8 cellular contexts compared by ENCODE assay signal in the genomic region with DNA sequence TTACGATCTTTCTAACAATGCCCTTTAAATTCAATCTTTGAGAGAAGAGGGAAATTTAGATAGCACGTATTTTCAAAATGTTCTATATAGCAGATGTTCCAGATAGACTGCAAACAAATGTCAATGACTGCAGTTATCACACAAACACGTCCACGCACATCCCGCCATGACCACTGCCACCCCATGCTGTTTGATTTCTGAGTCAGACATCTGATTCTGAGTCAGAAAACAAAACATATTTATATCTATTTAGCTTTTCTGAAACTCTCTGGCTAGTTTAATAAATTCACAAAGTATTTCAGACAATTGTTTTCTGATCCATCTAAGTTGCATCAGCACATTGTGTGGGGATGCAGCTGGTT.
DNase-seq lines count a peak whose midpoint lies in the region; ATAC-seq, FAIRE-seq and TF ChIP-seq lines count a peak whose summit lies in the region.

No MANE protein-coding gene starts in this region.

- H3K36me3 ChIP-seq in bronchial epithelial cell (ENCODE audit: control insufficient read depth, insufficient read depth, low read length) = no peaks in the 10 kb centered on the region

- peak overlapping the region; percentile 18 for H3K4me3 ChIP-seq in bronchial epithelial cell (ENCODE audit: low read depth, low read length)

- peaks cover 63% of the 10 kb centered on the region for H3K4me1 Mint-ChIP-seq in activated B cell treated with CpG ODN at 0.5 μM for 24 hours

- peak overlapping the region; percentile 89 for H3K4me3 Mint-ChIP-seq in activated B cell treated with CpG ODN at 0.5 μM for 24 hours

- H3K27me3 ChIP-seq in bronchial epithelial cell (ENCODE audit: control insufficient read depth, insufficient read depth, low read length) = no peaks in the 10 kb centered on the region

- no peak for FAIRE-seq in bronchial epithelial cell (lab: Jason Lieb, UNC)

- H3K27me3 Mint-ChIP-seq in activated B cell treated with CpG ODN at 0.5 μM for 24 hours = no peaks in the 10 kb centered on the region

- ATAC-seq in GM18520 (IDR thresholded peaks at IDR 0.05; ENCODE audit: unreplicated experiment) = peak; percentile 20
- ATAC-seq in activated B cell treated with CpG ODN at 0.5 μM for 24 hours (ENCODE audit: low read depth) = no peak
- no peak for ATAC-seq in left ventricle myocardium superior

- intact Hi-C loops in activated B cell treated with CpG ODN at 0.5 μM for 24 hours (cut with micrococcal nuclease) = loop anchor here (5.0 kb wide), 4 partner anchors 38 to 1058 kb away; no protein-coding TSS in a partner anchor
- intact Hi-C loops in left ventricle myocardium superior (cut with micrococcal nuclease) = no loop called here

- TF ChIP-seq CTCF in activated B cell treated with CpG ODN at 0.5 μM for 24 hours (IDR thresholded peaks at IDR 0.05) = no peak
- TF ChIP-seq CTCF in bronchial epithelial cell (IDR thresholded peaks at IDR 0.05; ENCODE audit: insufficient read depth, low read length, severe bottlenecking) = no peak

- no peaks in the 10 kb centered on the region for H3K9me3 Mint-ChIP-seq in activated B cell treated with CpG ODN at 0.5 μM for 24 hours

- POLR2A ChIA-PET in activated B cell treated with CpG ODN at 0.5 μM for 24 hours (lab: Charles Lee) = interaction anchor here (0.6 to 13.7 kb wide), 6 partner anchors 10 to 89 kb away, joined by 7 to 486 read pairs (median 101); no protein-coding TSS in a partner anchor

- H3K36me3 Mint-ChIP-seq in activated B cell treated with CpG ODN at 0.5 μM for 24 hours (ENCODE audit: low read depth) = peaks cover 33% of the 10 kb centered on the region

- peak overlapping the region; percentile 95 for H3K27ac Mint-ChIP-seq in activated B cell treated with CpG ODN at 0.5 μM for 24 hours

- no peak for DNase-seq in activated B cell treated with CpG ODN at 0.5 μM for 24 hours
- DNase-seq in bronchial epithelial cell (ENCODE audit: low read depth) = peak; percentile 90
- peak; percentile 46 for DNase-seq in stimulated activated CD4-positive, alpha-beta T cell treated with anti-CD3 and anti-CD28 coated beads, Interleukin-4, amount 100 ng/mL, for 1 hour
- no peak for DNase-seq in NCI-H2227 treated with DMSO at 0.1 percent for 48 hours (lab: John Stamatoyannopoulos, UW)
- DNase-seq in NCI-H510A treated with DMSO at 0.1 percent for 48 hours (lab: John Stamatoyannopoulos, UW) = no peak
- DNase-seq in NOMO-1 treated with dmso at 0.1 percent for 144 hours (lab: John Stamatoyannopoulos, UW; ENCODE audit: unreplicated experiment) = no peak
- DNase-seq in left ventricle myocardium superior = no peak

- CTCF ChIA-PET in activated B cell treated with CpG ODN at 0.5 μM for 24 hours (lab: Charles Lee) = interaction anchor here (0.5 to 3.4 kb wide), 3 partner anchors 57 to 66 kb away, joined by 3 to 16 read pairs (median 7); no protein-coding TSS in a partner anchor

Comparison
In these comparisons a context has a peak if more than half of its experiments do, and no peak if none do; other contexts are left out.
1. DNase-seq: peak in bronchial epithelial cell (single experiment) and stimulated activated CD4-positive, alpha-beta T cell treated with anti-CD3 and anti-CD28 coated beads, Interleukin-4, amount 100 ng/mL, for 1 hour (single experiment); none in activated B cell treated with CpG ODN at 0.5 μM for 24 hours (single experiment), NCI-H2227 treated with DMSO at 0.1 percent for 48 hours (single experiment), NCI-H510A treated with DMSO at 0.1 percent for 48 hours (single experiment), NOMO-1 treated with dmso at 0.1 percent for 144 hours (single experiment) and left ventricle myocardium superior (single experiment).